ENCODE assay signal across 17 cellular contexts in the genomic region with DNA sequence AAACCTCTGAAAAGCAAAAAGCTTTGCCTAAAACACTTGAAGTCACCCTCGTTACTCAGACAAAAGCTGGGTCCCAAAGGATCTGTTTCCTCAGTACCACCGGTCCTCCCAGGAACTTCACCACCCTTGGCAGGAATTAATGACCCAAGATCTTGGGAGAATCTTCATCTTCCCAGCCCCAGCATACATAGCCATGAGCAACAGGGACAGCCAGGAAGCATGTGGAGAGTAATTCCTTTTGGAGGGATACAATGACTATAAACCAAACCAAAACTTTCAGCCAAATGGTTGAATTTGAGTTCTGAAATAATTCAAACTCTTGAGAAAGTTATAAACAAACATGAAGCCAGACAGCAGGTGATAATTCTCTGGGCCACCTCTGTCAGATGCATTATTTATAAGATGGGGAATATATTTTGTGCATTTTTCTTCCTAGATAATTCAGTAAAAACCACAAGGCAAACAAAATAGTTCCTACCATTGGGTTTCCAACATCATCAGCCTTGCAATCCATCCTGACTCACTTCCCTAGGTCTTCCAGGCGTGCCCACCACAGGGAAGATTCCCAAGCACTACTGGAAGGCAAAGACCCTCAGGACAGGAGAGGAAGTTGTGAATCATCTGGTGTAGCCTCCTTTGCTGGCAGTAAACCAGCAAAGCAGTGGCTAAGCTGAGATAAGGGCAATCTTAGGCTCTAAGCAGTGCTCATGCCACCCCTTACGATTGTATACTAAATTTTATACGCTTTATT.
A peak's percentile ranks its signal among the peaks of the same experiment; 100 is the strongest.
DNase-seq lines count a peak whose midpoint lies in the region; ATAC-seq, FAIRE-seq and TF ChIP-seq lines count a peak whose summit lies in the region.
"Had no signal": no experiment of that assay in that cellular context is flagged by ENCODE, and none has a peak within 500 bp of the region (broad histone marks: within the 10 kb centered on the region; RNA-seq: fewer than 3 reads in every experiment).

No MANE protein-coding gene starts in this region.

- no peak overlapping the region for H3K27ac ChIP-seq in brain microvascular endothelial cell
- H3K27ac ChIP-seq: lower lobe of right lung had no signal

- H3K4me3 ChIP-seq in brain microvascular endothelial cell (ENCODE audit: low read depth, low read length) (no peak overlapping the region), kidney epithelial cell (ENCODE audit: low read depth, low read length) (no peak overlapping the region)
- H3K4me3 ChIP-seq: lower lobe of right lung had no signal

- ATAC-seq in HG02970 (IDR thresholded peaks at IDR 0.05; ENCODE audit: low FRiP score, unreplicated experiment) (no peak), GM18861 (IDR thresholded peaks at IDR 0.05; ENCODE audit: unreplicated experiment) (no peak)
- ATAC-seq: lower lobe of right lung, natural killer cell had no signal

- DNase-seq in AG08395 (ENCODE audit: low spot score): peak; percentile 56
- peak; percentile 95 for DNase-seq in LHCN-M2 (ENCODE audit: low read depth)
- peak; percentile 59 for DNase-seq in brain microvascular endothelial cell
- peak; percentile 50 for DNase-seq in kidney epithelial cell (ENCODE audit: low read depth)
- DNase-seq in GM19239 (ENCODE audit: insufficient read length, low spot score): no peak
- DNase-seq in D341Med (ENCODE audit: low spot score): no peak
- DNase-seq: amniotic stem cell, COR-L47, dermis blood vessel endothelial cell, foreskin fibroblast, lower lobe of right lung, natural killer cell, NCI-H1092 treated with DMSO at 0.1 percent for 48 hours, NCI-H446 had no signal

- TF ChIP-seq CTCF in brain microvascular endothelial cell (IDR thresholded peaks at IDR 0.05; ENCODE audit: low read depth, low read length, missing control alignments) (no peak), kidney epithelial cell (IDR thresholded peaks at IDR 0.05; ENCODE audit: insufficient read depth, low read length, poor library complexity, severe bottlenecking) (no peak)

- in situ Hi-C loops in brain microvascular endothelial cell (cut with HindIII; ENCODE audit: low pct_ligation_motif_present, low sequenced_read_pairs): no loop called here

- H3K36me3 ChIP-seq in brain microvascular endothelial cell (replicated peaks) (no peaks in the 10 kb centered on the region), kidney epithelial cell (ENCODE audit: control insufficient read depth, insufficient read depth, low read length) (no peaks in the 10 kb centered on the region)
- H3K36me3 ChIP-seq: lower lobe of right lung had no signal

- FAIRE-seq in GM19239 (lab: Jason Lieb, UNC): no peak
- FAIRE-seq: TTC549 had no signal

- H3K27me3 ChIP-seq in brain microvascular endothelial cell (replicated peaks) (no peaks in the 10 kb centered on the region), kidney epithelial cell (ENCODE audit: control insufficient read depth, insufficient read depth, low read length) (no peaks in the 10 kb centered on the region)

Comparison
In these comparisons a context has a peak if more than half of its experiments do, and no peak if none do; other contexts are left out.
1. DNase-seq: peak in AG08395 (single experiment), LHCN-M2 (single experiment), brain microvascular endothelial cell (single experiment) and kidney epithelial cell (single experiment); none in GM19239 (single experiment) and D341Med (single experiment).